In the genomic region with DNA sequence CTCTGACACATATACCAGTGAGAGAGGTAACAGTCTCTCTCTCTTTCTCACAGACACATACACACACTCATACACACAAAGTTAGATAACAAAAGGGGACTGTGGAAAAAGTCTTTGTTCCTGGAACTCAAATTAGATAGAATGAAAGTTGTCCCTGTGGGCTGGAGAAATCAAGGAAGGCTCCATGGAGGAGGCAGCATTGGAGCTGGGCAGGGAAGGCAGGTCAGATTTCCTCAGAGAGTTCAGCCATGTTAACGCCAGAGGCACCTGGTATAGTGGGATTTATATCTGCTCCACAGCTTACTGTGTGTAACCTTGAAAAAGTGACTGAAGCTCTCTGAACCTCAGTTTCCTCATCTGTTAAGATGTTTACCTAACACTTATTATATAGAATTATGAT, we compare ENCODE assay signal across 22 cellular contexts. TPM values are rescaled to one million over a fixed set of nuclear protein-coding genes. Genes with fewer than 3 reads are reported as not detected.
"Had no signal": no experiment of that assay in that cellular context is flagged by ENCODE, and none has a peak within 500 bp of the region (broad histone marks: within the 10 kb centered on the region; RNA-seq: fewer than 3 reads in every experiment).

No MANE protein-coding gene starts in this region.

- H3K27ac Mint-ChIP-seq: activated CD4-positive, alpha-beta memory T cell treated with anti-CD3 and anti-CD28 coated beads, Interleukin-2, amount 10 ng/mL, durations not matched to agents 7 days and 5 days; activated naive CD4-positive, alpha-beta T cell treated with anti-CD3 and anti-CD28 coated beads, Interleukin-2, amount 10 ng/mL, durations not matched to agents 7 days and 5 days; activated naive CD8-positive, alpha-beta T cell treated with anti-CD3 and anti-CD28 coated beads, Interleukin-2, amount 50 U/mL, for 24 hours; mesothelial cell of epicardium; stimulated activated naive CD8-positive, alpha-beta T cell treated with anti-CD3 and anti-CD28 coated beads, Interleukin-15, amount 100 ng/mL, for 72 hours; T-helper 2 cell treated with Interferon-gamma antibody and Interleukin-4, amounts not matched to agents 5 μg/mL and 100 μg/mL, for 36 hours had no signal

- H3K4me3 ChIP-seq: hepatocyte, lung, pancreas, skin epidermis, upper lobe of left lung had no signal

- ATAC-seq: activated naive CD8-positive, alpha-beta T cell treated with anti-CD3 and anti-CD28 coated beads, Interleukin-2, amount 50 U/mL, for 24 hours; left colon; pancreas; stimulated activated naive CD8-positive, alpha-beta T cell treated with anti-CD3 and anti-CD28 coated beads, Interleukin-15, amount 100 ng/mL, for 72 hours had no signal

- H3K9ac ChIP-seq: SK-N-SH had no signal

- H3K4me3 Mint-ChIP-seq: activated CD4-positive, alpha-beta memory T cell treated with anti-CD3 and anti-CD28 coated beads, Interleukin-2, amount 10 ng/mL, durations not matched to agents 7 days and 5 days; activated naive CD4-positive, alpha-beta T cell treated with anti-CD3 and anti-CD28 coated beads, Interleukin-2, amount 10 ng/mL, durations not matched to agents 7 days and 5 days; activated naive CD8-positive, alpha-beta T cell treated with anti-CD3 and anti-CD28 coated beads, Interleukin-2, amount 50 U/mL, for 24 hours; mesothelial cell of epicardium; stimulated activated naive CD8-positive, alpha-beta T cell treated with anti-CD3 and anti-CD28 coated beads, Interleukin-15, amount 100 ng/mL, for 72 hours; T-helper 2 cell treated with Interferon-gamma antibody and Interleukin-4, amounts not matched to agents 5 μg/mL and 100 μg/mL, for 36 hours had no signal

- H3K36me3 ChIP-seq: pancreas, upper lobe of left lung had no signal

- H3K27me3 Mint-ChIP-seq: activated CD4-positive, alpha-beta memory T cell treated with anti-CD3 and anti-CD28 coated beads, Interleukin-2, amount 10 ng/mL, durations not matched to agents 7 days and 5 days; activated naive CD4-positive, alpha-beta T cell treated with anti-CD3 and anti-CD28 coated beads, Interleukin-2, amount 10 ng/mL, durations not matched to agents 7 days and 5 days; activated naive CD8-positive, alpha-beta T cell treated with anti-CD3 and anti-CD28 coated beads, Interleukin-2, amount 50 U/mL, for 24 hours; stimulated activated naive CD8-positive, alpha-beta T cell treated with anti-CD3 and anti-CD28 coated beads, Interleukin-15, amount 100 ng/mL, for 72 hours had no signal

- DNase-seq: activated CD4-positive, alpha-beta memory T cell treated with anti-CD3 and anti-CD28 coated beads, Interleukin-2, amount 10 ng/mL, durations not matched to agents 7 days and 5 days; activated naive CD4-positive, alpha-beta T cell treated with anti-CD3 and anti-CD28 coated beads, Interleukin-2, amount 10 ng/mL, durations not matched to agents 7 days and 5 days; activated naive CD8-positive, alpha-beta T cell treated with anti-CD3 and anti-CD28 coated beads, Interleukin-2, amount 50 U/mL, for 24 hours; activated T-cell treated with anti-CD3 and anti-CD28 coated beads, Interleukin-2, amount 50 U/mL, for 1 hour; anterior cingulate cortex; cerebellar nuclear complex; cortex of kidney; left colon; SHP77; SK-N-SH; stimulated activated CD4-positive, alpha-beta T cell treated with anti-CD3 and anti-CD28 coated beads, Interleukin-15, amount 100 ng/mL, for 24 hours; stimulated activated CD4-positive, alpha-beta T cell treated with anti-CD3 and anti-CD28 coated beads, Interleukin-2, amount 100 ng/mL, for 48 hours; stimulated activated naive CD8-positive, alpha-beta T cell treated with anti-CD3 and anti-CD28 coated beads, Interleukin-15, amount 100 ng/mL, for 72 hours had no signal

- H3K9me3 Mint-ChIP-seq: activated CD4-positive, alpha-beta memory T cell treated with anti-CD3 and anti-CD28 coated beads, Interleukin-2, amount 10 ng/mL, durations not matched to agents 7 days and 5 days; activated naive CD4-positive, alpha-beta T cell treated with anti-CD3 and anti-CD28 coated beads, Interleukin-2, amount 10 ng/mL, durations not matched to agents 7 days and 5 days; activated naive CD8-positive, alpha-beta T cell treated with anti-CD3 and anti-CD28 coated beads, Interleukin-2, amount 50 U/mL, for 24 hours; mesothelial cell of epicardium; stimulated activated naive CD8-positive, alpha-beta T cell treated with anti-CD3 and anti-CD28 coated beads, Interleukin-15, amount 100 ng/mL, for 72 hours; T-helper 2 cell treated with Interferon-gamma antibody and Interleukin-4, amounts not matched to agents 5 μg/mL and 100 μg/mL, for 36 hours had no signal

- H3K27me3 ChIP-seq: hepatocyte, pancreas, upper lobe of left lung had no signal

- H3K36me3 Mint-ChIP-seq: mesothelial cell of epicardium had no signal

- H3K9me3 ChIP-seq: pancreas, SK-N-SH, upper lobe of left lung had no signal

- H3K27ac ChIP-seq: hepatocyte, pancreas, skin epidermis, upper lobe of left lung had no signal

- H3K4me1 ChIP-seq: pancreas had no signal

RNA-seq across cellular contexts. Expression of gene LDB3, which starts 38.7 kb away (rescaled TPM):
- total RNA-seq: hepatocyte had no signal

RNA-seq across cellular contexts. Expression of gene OPN4, which starts 52.6 kb away (rescaled TPM):
- total RNA-seq: activated CD4-positive, alpha-beta memory T cell treated with anti-CD3 and anti-CD28 coated beads, Interleukin-2, amount 10 ng/mL, durations not matched to agents 7 days and 5 days; hepatocyte; mesothelial cell of epicardium; pancreas; renal cortical epithelial cell; temporal lobe; upper lobe of left lung had no signal
